31 cellular contexts compared by ENCODE assay signal in the genomic region with DNA sequence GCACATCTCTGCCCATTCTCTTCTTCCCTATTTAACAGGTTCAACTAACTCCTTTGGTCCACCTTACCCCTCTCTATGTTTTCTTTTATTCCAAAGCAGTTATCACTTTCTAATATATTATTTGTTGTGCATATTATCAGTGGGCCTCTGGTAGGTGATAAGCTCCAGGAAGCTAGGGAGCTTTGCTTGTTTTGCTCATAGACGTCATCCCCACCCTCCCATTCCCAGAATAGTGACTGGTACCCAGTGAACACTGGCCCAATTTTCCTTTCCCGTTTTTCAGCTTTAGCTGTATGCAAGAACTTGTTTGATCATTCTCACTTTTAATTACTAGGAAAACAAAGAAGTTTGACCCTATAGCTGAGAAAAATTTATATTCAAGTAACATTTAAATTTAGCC.
"Had no signal": no experiment of that assay in that cellular context is flagged by ENCODE, and none has a peak within 500 bp of the region (broad histone marks: within the 10 kb centered on the region; RNA-seq: fewer than 3 reads in every experiment).

No MANE protein-coding gene starts in this region.

- H3K27me3 ChIP-seq: brain microvascular endothelial cell, right atrium auricular region, stomach, suprapubic skin, tibial artery, upper lobe of right lung had no signal

- FAIRE-seq: astrocyte, keratinocyte, TTC549 had no signal

- DNase-seq: activated CD4-positive, alpha-beta memory T cell treated with anti-CD3 and anti-CD28 coated beads, Interleukin-2, amount 10 ng/mL, durations not matched to agents 7 days and 5 days; activated CD4-positive, alpha-beta T cell treated with anti-CD3 and anti-CD28 coated beads for 1 hour; activated CD4-positive, alpha-beta T cell treated with anti-CD3 and anti-CD28 coated beads, Interleukin-2, amount 10 ng/mL, durations not matched to agents 7 days and 5 days; activated CD8-positive, alpha-beta memory T cell treated with anti-CD3 and anti-CD28 coated beads, Interleukin-2, amount 50 U/mL, for 48 hours; activated gamma-delta T cell treated with Interleukin-2 at 50 U/mL for 16 hours; activated naive CD4-positive, alpha-beta T cell treated with anti-CD3 and anti-CD28 coated beads, Interleukin-2, amount 50 U/mL, for 16 hours; activated T-cell treated with anti-CD3 and anti-CD28 coated beads, Interleukin-2, amount 50 U/mL, for 24 hours; amniotic stem cell; brain microvascular endothelial cell; endodermal cell; foreskin fibroblast; head of caudate nucleus; hippocampal formation; left cardiac atrium; left ventricle myocardium superior; occipital lobe; stimulated activated CD4-positive, alpha-beta T cell treated with anti-CD3 and anti-CD28 coated beads, Interleukin-1b, Interleukin-23, amount 100 ng/mL, for 48 hours; stimulated activated CD4-positive, alpha-beta T cell treated with anti-CD3 and anti-CD28 coated beads, Interleukin-4, amount 100 ng/mL, for 4 hours; stimulated activated CD8-positive, alpha-beta memory T cell treated with anti-CD3 and anti-CD28 coated beads, Interleukin-4, amount 100 ng/mL, for 48 hours; stomach; T-helper 9 cell; tibial artery; upper lobe of right lung had no signal

- H3K27ac ChIP-seq: brain microvascular endothelial cell, right atrium auricular region, suprapubic skin, tibial artery, upper lobe of right lung had no signal

- H3K27ac Mint-ChIP-seq: activated CD4-positive, alpha-beta memory T cell treated with anti-CD3 and anti-CD28 coated beads, Interleukin-2, amount 10 ng/mL, durations not matched to agents 7 days and 5 days; activated CD4-positive, alpha-beta T cell treated with anti-CD3 and anti-CD28 coated beads, Interleukin-2, amount 10 ng/mL, durations not matched to agents 7 days and 5 days; activated T-cell treated with anti-CD3 and anti-CD28 coated beads, Interleukin-2, amount 50 U/mL, for 24 hours; endodermal cell; stimulated activated memory B cell treated with anti-CD40 and anti-IgM and Interleukin-4, amounts not matched to agents 10 μg/mL and 1 μg/mL and 100 μg/mL, for 72 hours had no signal

- H3K9me3 ChIP-seq: right atrium auricular region, stomach, suprapubic skin, tibial artery, upper lobe of right lung had no signal

- H3K27me3 Mint-ChIP-seq: activated CD4-positive, alpha-beta memory T cell treated with anti-CD3 and anti-CD28 coated beads, Interleukin-2, amount 10 ng/mL, durations not matched to agents 7 days and 5 days; activated CD4-positive, alpha-beta T cell treated with anti-CD3 and anti-CD28 coated beads, Interleukin-2, amount 10 ng/mL, durations not matched to agents 7 days and 5 days; activated T-cell treated with anti-CD3 and anti-CD28 coated beads, Interleukin-2, amount 50 U/mL, for 24 hours; stimulated activated memory B cell treated with anti-CD40 and anti-IgM and Interleukin-4, amounts not matched to agents 10 μg/mL and 1 μg/mL and 100 μg/mL, for 72 hours had no signal

- H3K4me3 Mint-ChIP-seq: activated CD4-positive, alpha-beta memory T cell treated with anti-CD3 and anti-CD28 coated beads, Interleukin-2, amount 10 ng/mL, durations not matched to agents 7 days and 5 days; activated CD4-positive, alpha-beta T cell treated with anti-CD3 and anti-CD28 coated beads, Interleukin-2, amount 10 ng/mL, durations not matched to agents 7 days and 5 days; activated T-cell treated with anti-CD3 and anti-CD28 coated beads, Interleukin-2, amount 50 U/mL, for 24 hours; endodermal cell; stimulated activated memory B cell treated with anti-CD40 and anti-IgM and Interleukin-4, amounts not matched to agents 10 μg/mL and 1 μg/mL and 100 μg/mL, for 72 hours had no signal

- ATAC-seq: esophagus mucosa; left cardiac atrium; left ventricle myocardium superior; stimulated activated memory B cell treated with anti-CD40 and anti-IgM and Interleukin-4, amounts not matched to agents 10 μg/mL and 1 μg/mL and 100 μg/mL, for 72 hours; upper lobe of right lung had no signal

- H3K36me3 ChIP-seq: brain microvascular endothelial cell, right atrium auricular region, suprapubic skin, tibial artery, upper lobe of right lung had no signal

- H3K4me2 ChIP-seq: smooth muscle cell had no signal

- H3K9me3 Mint-ChIP-seq: activated CD4-positive, alpha-beta memory T cell treated with anti-CD3 and anti-CD28 coated beads, Interleukin-2, amount 10 ng/mL, durations not matched to agents 7 days and 5 days; activated CD4-positive, alpha-beta T cell treated with anti-CD3 and anti-CD28 coated beads, Interleukin-2, amount 10 ng/mL, durations not matched to agents 7 days and 5 days; activated T-cell treated with anti-CD3 and anti-CD28 coated beads, Interleukin-2, amount 50 U/mL, for 24 hours; endodermal cell; stimulated activated memory B cell treated with anti-CD40 and anti-IgM and Interleukin-4, amounts not matched to agents 10 μg/mL and 1 μg/mL and 100 μg/mL, for 72 hours had no signal

- H3K4me3 ChIP-seq: right atrium auricular region, smooth muscle cell, stomach, suprapubic skin, tibial artery, upper lobe of right lung had no signal
